ENCODE assay signal across 8 cellular contexts in genomic region chr11:75706260-75706729, GRCh38. TPM values are rescaled to one million over a fixed set of nuclear protein-coding genes. Genes with fewer than 3 reads are reported as not detected.
A peak's percentile ranks its signal among the peaks of the same experiment; 100 is the strongest.
DNase-seq lines count a peak whose midpoint lies in the region; ATAC-seq and TF ChIP-seq lines count a peak whose summit lies in the region.

No MANE protein-coding gene starts in this region.

- no peaks in the 10 kb centered on the region for H3K27me3 Mint-ChIP-seq in CD4-positive, alpha-beta T cell

- in situ Hi-C loops in HAP-1 (cut with MboI; ENCODE audit: low sequenced_read_pairs) = loop anchor here (25.0 kb wide), 1 partner anchor 606 kb away; no protein-coding TSS in a partner anchor

- no peak overlapping the region for H3K4me3 ChIP-seq in HAP-1

- intact Hi-C loops in CD4-positive, alpha-beta T cell (cut with DNase I, micrococcal nuclease) = loop anchor here in 1 of 2 experiments (5.0 to 10.0 kb wide), 2 partner anchors 161 to 609 kb away; no protein-coding TSS in a partner anchor

- peak; percentile 72 for ATAC-seq in CD4-positive, alpha-beta T cell (ENCODE audit: poor library complexity)
- ATAC-seq in activated CD4-positive, CD25-positive, alpha-beta regulatory T cell treated with anti-CD3 and anti-CD28 coated beads, Interleukin-2, amount 50 U/mL, for 24 hours = peak; percentile 76 to 84
- no peak for ATAC-seq in HG03571 (IDR thresholded peaks at IDR 0.05; ENCODE audit: unreplicated experiment)

- no peaks in the 10 kb centered on the region for H3K4me1 ChIP-seq in HAP-1

- POLR2A ChIA-PET in CD4-positive, alpha-beta T cell (lab: Charles Lee) = no interaction called here

- H3K4me1 Mint-ChIP-seq in CD4-positive, alpha-beta T cell (ENCODE audit: low read depth) = peaks cover 8% of the 10 kb centered on the region

- no peaks in the 10 kb centered on the region for H3K36me3 Mint-ChIP-seq in CD4-positive, alpha-beta T cell (ENCODE audit: low read depth)

- CTCF ChIA-PET in CD4-positive, alpha-beta T cell (lab: Charles Lee) = interaction anchor here (0.7 to 1.1 kb wide), 8 partner anchors 8 to 31 kb away, joined by 3 to 4 read pairs (median 3); no protein-coding TSS in a partner anchor

- peak; percentile 96 for TF ChIP-seq CTCF in CD4-positive, alpha-beta T cell (IDR thresholded peaks at IDR 0.05)

- no peaks in the 10 kb centered on the region for H3K36me3 ChIP-seq in HAP-1 (replicated peaks)

- H3K9me3 ChIP-seq in CD4-positive, alpha-beta T cell (ENCODE audit: control insufficient read depth, low read length) = no peaks in the 10 kb centered on the region
- 0 out of 2 replicates have a peak, but pooled peaks cover 3% of the 10 kb centered on the region for H3K9me3 ChIP-seq in HAP-1

- no peaks in the 10 kb centered on the region for H3K27me3 ChIP-seq in CD4-positive, alpha-beta T cell (ENCODE audit: control insufficient read depth, insufficient read depth, low read length)
- H3K27me3 ChIP-seq in HAP-1 (ENCODE audit: low read depth) = no peaks in the 10 kb centered on the region

- H3K9me3 Mint-ChIP-seq in CD4-positive, alpha-beta T cell = no peaks in the 10 kb centered on the region

- no peak overlapping the region for H3K27ac Mint-ChIP-seq in CD4-positive, alpha-beta T cell

- DNase-seq in CD4-positive, alpha-beta T cell = peak; percentile 34 to 64 (median 48)
- DNase-seq in HAP-1 (ENCODE audit: low spot score in 2 of 2) (peak; percentile 72 to 85), NCI-H226 (peak; percentile 52), cerebellum (ENCODE audit: low spot score) (peak; percentile 39), left kidney (ENCODE audit: low read depth, low spot score) (peak; percentile 86)
- DNase-seq in stimulated activated CD4-positive, alpha-beta T cell treated with anti-CD3 and anti-CD28 coated beads, Interleukin-2, amount 100 ng/mL, for 48 hours = peak; percentile 62 to 76

- H3K27ac ChIP-seq in CD4-positive, alpha-beta T cell (ENCODE audit: low read depth, low read length) = no peak overlapping the region

- no peak overlapping the region for H3K4me3 Mint-ChIP-seq in CD4-positive, alpha-beta T cell

RNA-seq across cellular contexts. Expression of gene MOGAT2, which starts 11.3 kb away (rescaled TPM):
- not detected for total RNA-seq in CD4-positive, alpha-beta T cell
- total RNA-seq in cerebellum = 0.27 TPM

RNA-seq across cellular contexts. Expression of gene MAP6, which starts 37.5 kb away (rescaled TPM):
- not detected for total RNA-seq in CD4-positive, alpha-beta T cell
- total RNA-seq in cerebellum = 92.6 TPM

Comparison
In these comparisons a context has a peak if more than half of its experiments do, and no peak if none do; other contexts are left out.
1. RNA of gene MAP6, which starts 37.5 kb away (total RNA-seq): 92.6 TPM in cerebellum (single experiment); not detected in CD4-positive, alpha-beta T cell; every median in the first group is over 10 times any median in the second.
2. Peak in every context shown above with its lines, with median percentiles within 50 percentile points of each other: DNase-seq.